18 cellular contexts compared by ENCODE assay signal in genomic region chr18:13589316-13589715, GRCh38.
DNase-seq lines count a peak whose midpoint lies in the region; ATAC-seq and TF ChIP-seq lines count a peak whose summit lies in the region.
"Had no signal": no experiment of that assay in that cellular context is flagged by ENCODE, and none has a peak within 500 bp of the region (broad histone marks: within the 10 kb centered on the region; RNA-seq: fewer than 3 reads in every experiment).

No MANE protein-coding gene starts in this region.

- no peaks in the 10 kb centered on the region for H3K27me3 Mint-ChIP-seq in T-helper 17 cell
- no peaks in the 10 kb centered on the region for H3K27me3 Mint-ChIP-seq in stimulated activated memory B cell treated with anti-CD40 and anti-IgM and Interleukin-4, amounts not matched to agents 10 μg/mL and 1 μg/mL and 100 μg/mL, for 72 hours
- H3K27me3 Mint-ChIP-seq: CD4-positive, alpha-beta memory T cell had no signal

- H3K4me3 ChIP-seq in right atrium auricular region = no peak overlapping the region
- H3K4me3 ChIP-seq in heart right ventricle = no peak overlapping the region
- H3K4me3 ChIP-seq in DND-41 (ENCODE audit: low read depth in 1 of 2, low read length in 2 of 2) = no peak overlapping the region
- H3K4me3 ChIP-seq: HAP-1, SJCRH30 had no signal

- H3K9ac ChIP-seq in DND-41 (ENCODE audit: low read depth, low read length) = no peak overlapping the region

- H3K9me3 ChIP-seq in right atrium auricular region (no peaks in the 10 kb centered on the region), heart right ventricle (no peaks in the 10 kb centered on the region), DND-41 (ENCODE audit: insufficient read depth, low read length, severe bottlenecking) (peaks cover 5% of the 10 kb centered on the region), T-helper 17 cell (ENCODE audit: control insufficient read depth, low read length, poor library complexity, severe bottlenecking) (no peaks in the 10 kb centered on the region)
- H3K9me3 ChIP-seq: HAP-1, SJCRH30 had no signal

- no peak overlapping the region for H3K4me3 Mint-ChIP-seq in T-helper 17 cell
- H3K4me3 Mint-ChIP-seq in stimulated activated memory B cell treated with anti-CD40 and anti-IgM and Interleukin-4, amounts not matched to agents 10 μg/mL and 1 μg/mL and 100 μg/mL, for 72 hours = no peak overlapping the region

- DNase-seq in right atrium auricular region (ENCODE audit: low spot score) = peak; percentile 44
- DNase-seq in heart right ventricle = no peak
- DNase-seq in DND-41 = no peak
- no peak for DNase-seq in T-helper 17 cell
- no peak for DNase-seq in NCI-H187 treated with DMSO at 0.1 percent for 48 hours (lab: John Stamatoyannopoulos, UW)
- DNase-seq: CD4-positive, alpha-beta memory T cell; KG1; NCI-H1105; NCI-H146; NCI-H2029 treated with DMSO at 0.1 percent for 48 hours; NCI-H2171 treated with DMSO at 0.1 percent for 48 hours; NCI-H446; NCI-H526; SJCRH30 had no signal

- TF ChIP-seq CTCF in right atrium auricular region (IDR thresholded peaks at IDR 0.05) (no peak), heart right ventricle (IDR thresholded peaks at IDR 0.05) (no peak), DND-41 (IDR thresholded peaks at IDR 0.05; ENCODE audit: borderline replicate concordance, extremely low read depth, low read length, poor library complexity, severe bottlenecking) (no peak)

- no peak overlapping the region for H2AFZ ChIP-seq in DND-41 (ENCODE audit: low read depth, low read length)

- H4K20me1 ChIP-seq in DND-41 (ENCODE audit: insufficient read depth, low read length) = peaks cover 19% of the 10 kb centered on the region

- H3K79me2 ChIP-seq in DND-41 (ENCODE audit: insufficient read depth, low read length) = peaks cover 96% of the 10 kb centered on the region

- H3K4me1 Mint-ChIP-seq in T-helper 17 cell = peaks cover 35% of the 10 kb centered on the region
- H3K4me1 Mint-ChIP-seq in stimulated activated memory B cell treated with anti-CD40 and anti-IgM and Interleukin-4, amounts not matched to agents 10 μg/mL and 1 μg/mL and 100 μg/mL, for 72 hours = peaks cover 50% of the 10 kb centered on the region

- 96 to 97% methylated on average over 4 of the region's 4 CpGs for WGBS in heart right ventricle, 2 donors

- intact Hi-C loops in heart right ventricle (cut with DNase I) = no loop called here

- peaks cover 0 to 27% of the 10 kb centered on the region in 2 donors for H3K4me1 ChIP-seq in right atrium auricular region
- peaks cover 0 to 48% (median 24%) of the 10 kb centered on the region in 9 donors for H3K4me1 ChIP-seq in heart right ventricle
- peaks cover 7% of the 10 kb centered on the region; the same call in 1 of the 2 replicates for H3K4me1 ChIP-seq in DND-41 (ENCODE audit: insufficient read depth, low read length)
- H3K4me1 ChIP-seq: HAP-1, SJCRH30 had no signal

- H3K27ac Mint-ChIP-seq in T-helper 17 cell = peak overlapping the region; percentile 66
- peak overlapping the region; percentile 11 for H3K27ac Mint-ChIP-seq in stimulated activated memory B cell treated with anti-CD40 and anti-IgM and Interleukin-4, amounts not matched to agents 10 μg/mL and 1 μg/mL and 100 μg/mL, for 72 hours

- H3K27me3 ChIP-seq in right atrium auricular region = no peaks in the 10 kb centered on the region
- no peaks in the 10 kb centered on the region for H3K27me3 ChIP-seq in heart right ventricle
- no peaks in the 10 kb centered on the region for H3K27me3 ChIP-seq in DND-41 (ENCODE audit: insufficient read depth, low read length, poor library complexity)
- H3K27me3 ChIP-seq: SJCRH30 had no signal

- H3K27ac ChIP-seq in right atrium auricular region (no peak overlapping the region), heart right ventricle (no peak overlapping the region), DND-41 (ENCODE audit: low read length) (peak overlapping the region; percentile 30)
- H3K27ac ChIP-seq: HL-60, SJCRH30 had no signal

- peaks cover 3% of the 10 kb centered on the region for H3K9me3 Mint-ChIP-seq in stimulated activated memory B cell treated with anti-CD40 and anti-IgM and Interleukin-4, amounts not matched to agents 10 μg/mL and 1 μg/mL and 100 μg/mL, for 72 hours

- no peak overlapping the region for H3K4me2 ChIP-seq in DND-41 (ENCODE audit: insufficient read depth, low read length)

- ATAC-seq in heart right ventricle = no peak
- no peak for ATAC-seq in DND-41 (ENCODE audit: insufficient read depth, low read depth)
- no peak for ATAC-seq in T-helper 17 cell
- ATAC-seq in stimulated activated memory B cell treated with anti-CD40 and anti-IgM and Interleukin-4, amounts not matched to agents 10 μg/mL and 1 μg/mL and 100 μg/mL, for 72 hours = no peak
- no peak for ATAC-seq in HG02759 (IDR thresholded peaks at IDR 0.05; ENCODE audit: unreplicated experiment)

- peaks cover 7% of the 10 kb centered on the region for H3K36me3 Mint-ChIP-seq in T-helper 17 cell (ENCODE audit: low read depth)
- no peaks in the 10 kb centered on the region for H3K36me3 Mint-ChIP-seq in stimulated activated memory B cell treated with anti-CD40 and anti-IgM and Interleukin-4, amounts not matched to agents 10 μg/mL and 1 μg/mL and 100 μg/mL, for 72 hours

- no peaks in the 10 kb centered on the region for H3K36me3 ChIP-seq in right atrium auricular region
- no peaks in the 10 kb centered on the region for H3K36me3 ChIP-seq in heart right ventricle
- H3K36me3 ChIP-seq in DND-41 (ENCODE audit: insufficient read depth, low read length) = peaks cover 53% of the 10 kb centered on the region
- H3K36me3 ChIP-seq: HAP-1, SJCRH30 had no signal
